In the genomic region with DNA sequence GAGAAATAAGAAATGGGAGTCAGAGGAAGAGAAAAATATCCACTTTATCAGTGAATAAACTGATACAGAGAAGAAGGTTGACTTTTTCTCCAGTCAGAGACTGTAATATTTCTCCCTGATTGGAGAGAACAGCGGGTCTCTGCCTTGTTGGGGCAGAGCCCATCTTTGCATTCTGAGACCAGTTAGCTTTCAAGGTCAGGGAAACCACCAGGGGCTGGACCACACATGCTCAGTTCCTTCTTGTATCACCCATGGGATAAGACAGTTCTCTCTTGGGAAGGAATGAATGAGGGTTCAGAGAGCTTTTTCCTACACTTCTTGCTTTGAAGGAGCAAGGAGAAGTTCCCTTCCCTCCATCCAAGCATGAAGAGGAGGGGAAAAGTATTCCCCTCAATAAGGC, we compare ENCODE assay signal across 1 cellular context.
TF ChIP-seq lines count a peak whose summit lies in the region.

No MANE protein-coding gene starts in this region.

TF ChIP-seq in GM12878, 131 proteins besides CTCF, POLR2A, EP300 and RAD21:
- no peak for TF ChIP-seq CHD2 (IDR thresholded peaks at IDR 0.05; ENCODE audit: borderline replicate concordance, low read depth, low read length)
- no peak for TF ChIP-seq FOXK2 (IDR thresholded peaks at IDR 0.05)
- TF ChIP-seq WRNIP1 (IDR thresholded peaks at IDR 0.05; ENCODE audit: borderline replicate concordance, low read depth, low read length): no peak
- TF ChIP-seq ZBED1 (IDR thresholded peaks at IDR 0.05; ENCODE audit: borderline replicate concordance): no peak
- TF ChIP-seq POLR2AphosphoS2 (IDR thresholded peaks at IDR 0.05; ENCODE audit: low read depth, low read length): no peak
- TF ChIP-seq RELA (IDR thresholded peaks at IDR 0.05; ENCODE audit: borderline replicate concordance, partially characterized antibody): no peak
- TF ChIP-seq, protein P1, sequence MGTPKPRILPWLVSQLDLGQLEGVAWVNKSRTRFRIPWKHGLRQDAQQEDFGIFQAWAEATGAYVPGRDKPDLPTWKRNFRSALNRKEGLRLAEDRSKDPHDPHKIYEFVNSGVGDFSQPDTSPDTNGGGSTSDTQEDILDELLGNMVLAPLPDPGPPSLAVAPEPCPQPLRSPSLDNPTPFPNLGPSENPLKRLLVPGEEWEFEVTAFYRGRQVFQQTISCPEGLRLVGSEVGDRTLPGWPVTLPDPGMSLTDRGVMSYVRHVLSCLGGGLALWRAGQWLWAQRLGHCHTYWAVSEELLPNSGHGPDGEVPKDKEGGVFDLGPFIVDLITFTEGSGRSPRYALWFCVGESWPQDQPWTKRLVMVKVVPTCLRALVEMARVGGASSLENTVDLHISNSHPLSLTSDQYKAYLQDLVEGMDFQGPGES (IDR thresholded peaks at IDR 0.05): no peak
- TF ChIP-seq E2F4 (IDR thresholded peaks at IDR 0.05; ENCODE audit: low read depth, low read length): no peak
- TF ChIP-seq CEBPB (IDR thresholded peaks at IDR 0.05; ENCODE audit: borderline replicate concordance in 1 of 2, low read depth in 2 of 2, low read length in 2 of 2): no peak
- TF ChIP-seq USF1 (IDR thresholded peaks at IDR 0.05; ENCODE audit: borderline replicate concordance, extremely low read length, insufficient read depth, low read depth, low read length): no peak
- TF ChIP-seq IKZF2 (IDR thresholded peaks at IDR 0.05): no peak
- TF ChIP-seq MEF2B (IDR thresholded peaks at IDR 0.05; ENCODE audit: partially characterized antibody, poor library complexity, severe bottlenecking): no peak
- no peak for TF ChIP-seq RFX5 (IDR thresholded peaks at IDR 0.05; ENCODE audit: low read depth, low read length)
- TF ChIP-seq, protein P2, sequence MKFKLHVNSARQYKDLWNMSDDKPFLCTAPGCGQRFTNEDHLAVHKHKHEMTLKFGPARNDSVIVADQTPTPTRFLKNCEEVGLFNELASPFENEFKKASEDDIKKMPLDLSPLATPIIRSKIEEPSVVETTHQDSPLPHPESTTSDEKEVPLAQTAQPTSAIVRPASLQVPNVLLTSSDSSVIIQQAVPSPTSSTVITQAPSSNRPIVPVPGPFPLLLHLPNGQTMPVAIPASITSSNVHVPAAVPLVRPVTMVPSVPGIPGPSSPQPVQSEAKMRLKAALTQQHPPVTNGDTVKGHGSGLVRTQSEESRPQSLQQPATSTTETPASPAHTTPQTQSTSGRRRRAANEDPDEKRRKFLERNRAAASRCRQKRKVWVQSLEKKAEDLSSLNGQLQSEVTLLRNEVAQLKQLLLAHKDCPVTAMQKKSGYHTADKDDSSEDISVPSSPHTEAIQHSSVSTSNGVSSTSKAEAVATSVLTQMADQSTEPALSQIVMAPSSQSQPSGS (IDR thresholded peaks at IDR 0.05; ENCODE audit: low read length): 0 out of 2 replicates have a peak, but pooled peaks have one; percentile 22
- no peak for TF ChIP-seq PAX5 (IDR thresholded peaks at IDR 0.05; ENCODE audit: borderline replicate concordance, low read depth, low read length)
- no peak for TF ChIP-seq BHLHE40 (IDR thresholded peaks at IDR 0.05; ENCODE audit: borderline replicate concordance in 1 of 2, low read depth in 2 of 2, low read length in 1 of 2)
- no peak for TF ChIP-seq CBFB (IDR thresholded peaks at IDR 0.05; ENCODE audit: low read depth)
- TF ChIP-seq, protein P3, sequence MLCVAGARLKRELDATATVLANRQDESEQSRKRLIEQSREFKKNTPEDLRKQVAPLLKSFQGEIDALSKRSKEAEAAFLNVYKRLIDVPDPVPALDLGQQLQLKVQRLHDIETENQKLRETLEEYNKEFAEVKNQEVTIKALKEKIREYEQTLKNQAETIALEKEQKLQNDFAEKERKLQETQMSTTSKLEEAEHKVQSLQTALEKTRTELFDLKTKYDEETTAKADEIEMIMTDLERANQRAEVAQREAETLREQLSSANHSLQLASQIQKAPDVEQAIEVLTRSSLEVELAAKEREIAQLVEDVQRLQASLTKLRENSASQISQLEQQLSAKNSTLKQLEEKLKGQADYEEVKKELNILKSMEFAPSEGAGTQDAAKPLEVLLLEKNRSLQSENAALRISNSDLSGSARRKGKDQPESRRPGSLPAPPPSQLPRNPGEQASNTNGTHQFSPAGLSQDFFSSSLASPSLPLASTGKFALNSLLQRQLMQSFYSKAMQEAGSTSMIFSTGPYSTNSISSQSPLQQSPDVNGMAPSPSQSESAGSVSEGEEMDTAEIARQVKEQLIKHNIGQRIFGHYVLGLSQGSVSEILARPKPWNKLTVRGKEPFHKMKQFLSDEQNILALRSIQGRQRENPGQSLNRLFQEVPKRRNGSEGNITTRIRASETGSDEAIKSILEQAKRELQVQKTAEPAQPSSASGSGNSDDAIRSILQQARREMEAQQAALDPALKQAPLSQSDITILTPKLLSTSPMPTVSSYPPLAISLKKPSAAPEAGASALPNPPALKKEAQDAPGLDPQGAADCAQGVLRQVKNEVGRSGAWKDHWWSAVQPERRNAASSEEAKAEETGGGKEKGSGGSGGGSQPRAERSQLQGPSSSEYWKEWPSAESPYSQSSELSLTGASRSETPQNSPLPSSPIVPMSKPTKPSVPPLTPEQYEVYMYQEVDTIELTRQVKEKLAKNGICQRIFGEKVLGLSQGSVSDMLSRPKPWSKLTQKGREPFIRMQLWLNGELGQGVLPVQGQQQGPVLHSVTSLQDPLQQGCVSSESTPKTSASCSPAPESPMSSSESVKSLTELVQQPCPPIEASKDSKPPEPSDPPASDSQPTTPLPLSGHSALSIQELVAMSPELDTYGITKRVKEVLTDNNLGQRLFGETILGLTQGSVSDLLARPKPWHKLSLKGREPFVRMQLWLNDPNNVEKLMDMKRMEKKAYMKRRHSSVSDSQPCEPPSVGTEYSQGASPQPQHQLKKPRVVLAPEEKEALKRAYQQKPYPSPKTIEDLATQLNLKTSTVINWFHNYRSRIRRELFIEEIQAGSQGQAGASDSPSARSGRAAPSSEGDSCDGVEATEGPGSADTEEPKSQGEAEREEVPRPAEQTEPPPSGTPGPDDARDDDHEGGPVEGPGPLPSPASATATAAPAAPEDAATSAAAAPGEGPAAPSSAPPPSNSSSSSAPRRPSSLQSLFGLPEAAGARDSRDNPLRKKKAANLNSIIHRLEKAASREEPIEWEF (IDR thresholded peaks at IDR 0.05; ENCODE audit: insufficient replicate concordance, low read depth, low read length): no peak
- TF ChIP-seq, protein P4, sequence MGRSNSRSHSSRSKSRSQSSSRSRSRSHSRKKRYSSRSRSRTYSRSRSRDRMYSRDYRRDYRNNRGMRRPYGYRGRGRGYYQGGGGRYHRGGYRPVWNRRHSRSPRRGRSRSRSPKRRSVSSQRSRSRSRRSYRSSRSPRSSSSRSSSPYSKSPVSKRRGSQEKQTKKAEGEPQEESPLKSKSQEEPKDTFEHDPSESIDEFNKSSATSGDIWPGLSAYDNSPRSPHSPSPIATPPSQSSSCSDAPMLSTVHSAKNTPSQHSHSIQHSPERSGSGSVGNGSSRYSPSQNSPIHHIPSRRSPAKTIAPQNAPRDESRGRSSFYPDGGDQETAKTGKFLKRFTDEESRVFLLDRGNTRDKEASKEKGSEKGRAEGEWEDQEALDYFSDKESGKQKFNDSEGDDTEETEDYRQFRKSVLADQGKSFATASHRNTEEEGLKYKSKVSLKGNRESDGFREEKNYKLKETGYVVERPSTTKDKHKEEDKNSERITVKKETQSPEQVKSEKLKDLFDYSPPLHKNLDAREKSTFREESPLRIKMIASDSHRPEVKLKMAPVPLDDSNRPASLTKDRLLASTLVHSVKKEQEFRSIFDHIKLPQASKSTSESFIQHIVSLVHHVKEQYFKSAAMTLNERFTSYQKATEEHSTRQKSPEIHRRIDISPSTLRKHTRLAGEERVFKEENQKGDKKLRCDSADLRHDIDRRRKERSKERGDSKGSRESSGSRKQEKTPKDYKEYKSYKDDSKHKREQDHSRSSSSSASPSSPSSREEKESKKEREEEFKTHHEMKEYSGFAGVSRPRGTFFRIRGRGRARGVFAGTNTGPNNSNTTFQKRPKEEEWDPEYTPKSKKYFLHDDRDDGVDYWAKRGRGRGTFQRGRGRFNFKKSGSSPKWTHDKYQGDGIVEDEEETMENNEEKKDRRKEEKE (IDR thresholded peaks at IDR 0.05): no peak
- peak; percentile 28; the same call in 1 of the 2 replicates for TF ChIP-seq SPI1 (IDR thresholded peaks at IDR 0.05; ENCODE audit: borderline replicate concordance, insufficient read depth, low read depth, low read length)
- no peak for TF ChIP-seq ZSCAN29 (IDR thresholded peaks at IDR 0.05)
- peak; percentile 47; the same call in 1 of the 2 replicates for TF ChIP-seq POLR2AphosphoS5 (IDR thresholded peaks at IDR 0.05; ENCODE audit: low read length)
- no peak for TF ChIP-seq MLLT1 (IDR thresholded peaks at IDR 0.05)
